25 cellular contexts compared by ENCODE assay signal in genomic region chr2:215966951-215967350, GRCh38. TPM values are rescaled to one million over a fixed set of nuclear protein-coding genes. Genes with fewer than 3 reads are reported as not detected.
A peak's percentile ranks its signal among the peaks of the same experiment; 100 is the strongest.
DNase-seq lines count a peak whose midpoint lies in the region; ATAC-seq and TF ChIP-seq lines count a peak whose summit lies in the region.
"Had no signal": no experiment of that assay in that cellular context is flagged by ENCODE, and none has a peak within 500 bp of the region (broad histone marks: within the 10 kb centered on the region; RNA-seq: fewer than 3 reads in every experiment).

No MANE protein-coding gene starts in this region.

- no peaks in the 10 kb centered on the region for H3K27me3 Mint-ChIP-seq in activated naive CD8-positive, alpha-beta T cell treated with anti-CD3 and anti-CD28 coated beads for 36 hours
- H3K27me3 Mint-ChIP-seq: stimulated activated naive CD8-positive, alpha-beta T cell treated with anti-CD3 and anti-CD28 coated beads, Interleukin-15, Interleukin-2, amounts not matched to agents 100 ng/mL and 50 ng/mL, for 24 hours had no signal

- H3K4me2 ChIP-seq in Loucy (ENCODE audit: low read depth, low read length, poor library complexity, severe bottlenecking), result peak overlapping the region; percentile 22
- H3K4me2 ChIP-seq: KMS-11 had no signal

- H3K4me3 Mint-ChIP-seq in activated naive CD8-positive, alpha-beta T cell treated with anti-CD3 and anti-CD28 coated beads for 36 hours, result no peak overlapping the region
- H3K4me3 Mint-ChIP-seq: activated T-cell treated with anti-CD3 and anti-CD28 coated beads, Interleukin-2, amount 50 U/mL, for 4 hours; nephron progenitor cell; stimulated activated naive CD8-positive, alpha-beta T cell treated with anti-CD3 and anti-CD28 coated beads, Interleukin-15, Interleukin-2, amounts not matched to agents 100 ng/mL and 50 ng/mL, for 24 hours had no signal

- H3K9ac ChIP-seq in Loucy (ENCODE audit: low read depth, low read length, poor library complexity, severe bottlenecking), result peak overlapping the region; percentile 1
- H3K9ac ChIP-seq: KMS-11 had no signal

- H3K9me2 ChIP-seq in Loucy (replicated peaks; ENCODE audit: low read depth, low read length), result no peaks in the 10 kb centered on the region

- peaks cover 7% of the 10 kb centered on the region; the same call in 1 of the 2 replicates for H3K36me3 ChIP-seq in Loucy (ENCODE audit: insufficient read depth, low read length)
- H3K36me3 ChIP-seq in RWPE2 (ENCODE audit: low read depth), result 0 out of 2 replicates have a peak, but pooled peaks cover 3% of the 10 kb centered on the region
- no peaks in the 10 kb centered on the region for H3K36me3 ChIP-seq in right atrium auricular region
- H3K36me3 ChIP-seq: heart left ventricle, ovary, SJSA1 had no signal

- H3K27me3 ChIP-seq in Loucy (ENCODE audit: insufficient read depth, low read length, poor library complexity, severe bottlenecking) (no peaks in the 10 kb centered on the region), RWPE2 (ENCODE audit: insufficient read depth, poor library complexity, severe bottlenecking) (no peaks in the 10 kb centered on the region), right atrium auricular region (no peaks in the 10 kb centered on the region)
- H3K27me3 ChIP-seq: heart left ventricle, ovary, SJSA1 had no signal

- H3K4me1 Mint-ChIP-seq in activated naive CD8-positive, alpha-beta T cell treated with anti-CD3 and anti-CD28 coated beads for 36 hours, result peaks cover 24% of the 10 kb centered on the region

- H3K27ac Mint-ChIP-seq in activated naive CD8-positive, alpha-beta T cell treated with anti-CD3 and anti-CD28 coated beads for 36 hours, result no peak overlapping the region
- H3K27ac Mint-ChIP-seq: nephron progenitor cell; stimulated activated naive CD8-positive, alpha-beta T cell treated with anti-CD3 and anti-CD28 coated beads, Interleukin-15, Interleukin-2, amounts not matched to agents 100 ng/mL and 50 ng/mL, for 24 hours had no signal

- peaks cover 24% of the 10 kb centered on the region for H3K36me3 Mint-ChIP-seq in activated naive CD8-positive, alpha-beta T cell treated with anti-CD3 and anti-CD28 coated beads for 36 hours

- H3K9me3 Mint-ChIP-seq in activated naive CD8-positive, alpha-beta T cell treated with anti-CD3 and anti-CD28 coated beads for 36 hours, result peaks cover 3% of the 10 kb centered on the region
- H3K9me3 Mint-ChIP-seq: activated T-cell treated with anti-CD3 and anti-CD28 coated beads, Interleukin-2, amount 50 U/mL, for 4 hours; stimulated activated naive CD8-positive, alpha-beta T cell treated with anti-CD3 and anti-CD28 coated beads, Interleukin-15, Interleukin-2, amounts not matched to agents 100 ng/mL and 50 ng/mL, for 24 hours had no signal

- peaks cover 40% of the 10 kb centered on the region for H3K4me1 ChIP-seq in Loucy (ENCODE audit: insufficient read depth, low read length, poor library complexity, severe bottlenecking)
- peaks cover 10% of the 10 kb centered on the region for H3K4me1 ChIP-seq in RWPE2 (ENCODE audit: insufficient read depth, poor library complexity, severe bottlenecking)
- no peaks in the 10 kb centered on the region for H3K4me1 ChIP-seq in right atrium auricular region
- H3K4me1 ChIP-seq: SJSA1 had no signal

- H3K4me3 ChIP-seq in Loucy (ENCODE audit: low read length, poor library complexity, severe bottlenecking) (no peak overlapping the region), RWPE2 (ENCODE audit: severe bottlenecking) (no peak overlapping the region), epithelial cell of esophagus (ENCODE audit: low read length) (no peak overlapping the region), right atrium auricular region (no peak overlapping the region)
- H3K4me3 ChIP-seq: heart left ventricle, lung, ovary, SJSA1, skin epidermis had no signal

- no peaks in the 10 kb centered on the region for H3K9me3 ChIP-seq in Loucy (ENCODE audit: insufficient read depth, low read depth, low read length)
- H3K9me3 ChIP-seq in RWPE2 (ENCODE audit: severe bottlenecking), result no peaks in the 10 kb centered on the region
- no peaks in the 10 kb centered on the region for H3K9me3 ChIP-seq in right atrium auricular region
- H3K9me3 ChIP-seq: heart left ventricle, ovary, SJSA1 had no signal

- no peak overlapping the region for H2AFZ ChIP-seq in Loucy (ENCODE audit: low read length)

- H3F3A ChIP-seq in Loucy (ENCODE audit: low read depth), result no peaks in the 10 kb centered on the region

- peak overlapping the region; percentile 9 for H3K27ac ChIP-seq in RWPE2 (ENCODE audit: poor library complexity, severe bottlenecking)
- H3K27ac ChIP-seq in right atrium auricular region, result no peak overlapping the region
- H3K27ac ChIP-seq: C4-2B, epithelial cell of prostate, heart left ventricle, KMS-11, ovary, SJSA1 had no signal

- peaks cover 80% of the 10 kb centered on the region for H3K79me2 ChIP-seq in Loucy (ENCODE audit: insufficient read depth, low read length)

- DNase-seq in ELR (ENCODE audit: low read depth) (peak; percentile 41), RWPE2 (ENCODE audit: low spot score) (no peak), epithelial cell of esophagus (ENCODE audit: low read depth) (peak; percentile 90), right atrium auricular region (ENCODE audit: low spot score) (no peak), globus pallidus (ENCODE audit: low spot score) (no peak), dedifferentiated amniotic fluid mesenchymal stem cell (ENCODE audit: extremely low spot score) (no peak)
- DNase-seq in activated naive CD8-positive, alpha-beta T cell treated with anti-CD3 and anti-CD28 coated beads for 36 hours, result no peak
- DNase-seq: activated T-cell treated with anti-CD3 and anti-CD28 coated beads, Interleukin-2, amount 50 U/mL, for 4 hours; DND-41; heart left ventricle; kidney glomerular epithelial cell; MV-4-11; NCI-H2029; NCI-H510A treated with DMSO at 0.1 percent for 48 hours; nephron progenitor cell; ovary had no signal

- H4K20me1 ChIP-seq in Loucy (ENCODE audit: insufficient read depth, low read length, poor library complexity, severe bottlenecking), result peaks cover 22% of the 10 kb centered on the region

- peak; percentile 78 for ATAC-seq in RWPE2 (ENCODE audit: low read depth)
- ATAC-seq: activated T-cell treated with anti-CD3 and anti-CD28 coated beads, Interleukin-2, amount 50 U/mL, for 4 hours; heart left ventricle; Panc1 had no signal

- no peak for TF ChIP-seq CTCF in Loucy (conservative IDR thresholded peaks at IDR 0.05; ENCODE audit: low read length)
- no peak for TF ChIP-seq CTCF in RWPE2 (IDR thresholded peaks at IDR 0.05; ENCODE audit: poor library complexity, severe bottlenecking)
- TF ChIP-seq CTCF in epithelial cell of esophagus (IDR thresholded peaks at IDR 0.05; ENCODE audit: insufficient read depth, low read depth, low read length, missing control alignments), result no peak
- no peak for TF ChIP-seq CTCF in right atrium auricular region (IDR thresholded peaks at IDR 0.05)

RNA-seq across cellular contexts. Expression of gene MREG, which starts 46.4 kb away (rescaled TPM):
- 10 to 100 TPM; 10.8 to 12.1 TPM for total RNA-seq in activated naive CD8-positive, alpha-beta T cell treated with anti-CD3 and anti-CD28 coated beads for 36 hours
- total RNA-seq in right atrium auricular region, result under 1 TPM; 0.35 to 0.41 TPM

Comparison
In these comparisons a context has a peak if more than half of its experiments do, and no peak if none do; other contexts are left out.
1. DNase-seq: peak in ELR (single experiment) and epithelial cell of esophagus (single experiment); none in RWPE2 (single experiment), activated naive CD8-positive, alpha-beta T cell treated with anti-CD3 and anti-CD28 coated beads for 36 hours (single experiment), right atrium auricular region (single experiment), globus pallidus (single experiment) and dedifferentiated amniotic fluid mesenchymal stem cell (single experiment).
2. RNA of gene MREG, which starts 46.4 kb away (total RNA-seq): 10.8 to 12.1 TPM in activated naive CD8-positive, alpha-beta T cell treated with anti-CD3 and anti-CD28 coated beads for 36 hours; 0.35 to 0.41 TPM in right atrium auricular region; every median in the first group is over 4 times any median in the second.